Comparison of ENCODE assay signal across 16 cellular contexts in the genomic region with DNA sequence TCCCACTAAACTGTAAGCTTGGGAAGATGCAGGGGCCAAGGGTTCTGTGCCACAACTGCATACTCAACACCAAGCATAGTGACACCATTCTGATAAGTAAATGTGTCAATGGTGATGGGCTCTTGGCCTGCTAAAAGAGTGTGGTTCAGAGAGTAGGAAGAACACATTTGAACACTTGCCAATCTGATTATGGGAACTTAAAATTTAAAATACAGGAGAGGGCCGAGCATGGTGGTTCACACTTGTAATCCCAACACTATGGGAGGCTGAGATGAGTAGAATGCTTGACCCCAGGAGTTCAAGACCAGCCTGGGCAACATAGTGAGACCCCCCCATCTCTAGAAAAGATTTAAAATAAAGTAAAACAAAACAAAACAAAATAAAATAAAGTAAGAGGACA.
"Had no signal": no experiment of that assay in that cellular context is flagged by ENCODE, and none has a peak within 500 bp of the region (broad histone marks: within the 10 kb centered on the region; RNA-seq: fewer than 3 reads in every experiment).

No MANE protein-coding gene starts in this region.

- H3K9me3 ChIP-seq: adrenal gland, ovary, stomach, thoracic aorta had no signal

- H3K36me3 ChIP-seq: adrenal gland, neural progenitor cell, ovary, stomach, thoracic aorta had no signal

- H3K27me3 ChIP-seq: adrenal gland, neural progenitor cell, ovary, stomach had no signal

- FAIRE-seq: islet of Langerhans had no signal

- H3K27ac ChIP-seq: adrenal gland, neural progenitor cell, ovary, thoracic aorta had no signal

- H3K4me2 ChIP-seq: neural progenitor cell had no signal

- H3K27me3 Mint-ChIP-seq: activated CD4-positive, alpha-beta T cell treated with anti-CD3 and anti-CD28 coated beads, Interleukin-2, amount 10 ng/mL, durations not matched to agents 7 days and 5 days had no signal

- H3K9me3 Mint-ChIP-seq: activated CD4-positive, alpha-beta T cell treated with anti-CD3 and anti-CD28 coated beads, Interleukin-2, amount 10 ng/mL, durations not matched to agents 7 days and 5 days; neural progenitor cell had no signal

- H3K4me3 ChIP-seq: adrenal gland, neural progenitor cell, ovary, stomach, thoracic aorta had no signal

- H3K4me3 Mint-ChIP-seq: activated CD4-positive, alpha-beta T cell treated with anti-CD3 and anti-CD28 coated beads, Interleukin-2, amount 10 ng/mL, durations not matched to agents 7 days and 5 days; neural progenitor cell had no signal

- ATAC-seq: left lobe of liver had no signal

- H2AFZ ChIP-seq: neural progenitor cell had no signal

- H3K9ac ChIP-seq: neural progenitor cell had no signal

- H3K27ac Mint-ChIP-seq: activated CD4-positive, alpha-beta T cell treated with anti-CD3 and anti-CD28 coated beads, Interleukin-2, amount 10 ng/mL, durations not matched to agents 7 days and 5 days; neural progenitor cell had no signal

- DNase-seq: activated CD4-positive, alpha-beta T cell treated with anti-CD3 and anti-CD28 coated beads, Interleukin-2, amount 10 ng/mL, durations not matched to agents 7 days and 5 days; activated CD8-positive, alpha-beta memory T cell treated with anti-CD3 and anti-CD28 coated beads for 24 hours; activated naive CD4-positive, alpha-beta T cell treated with anti-CD3 and anti-CD28 coated beads, Interleukin-2, amount 50 U/mL, for 16 hours; adrenal gland; central memory CD4-positive, alpha-beta T cell; cortex of kidney; effector memory CD4-positive, alpha-beta T cell; mesenchymal stem cell; ovary; stimulated activated CD4-positive, alpha-beta T cell treated with anti-CD3 and anti-CD28 coated beads, Interleukin-4, amount 100 ng/mL, for 1 hour; stimulated activated CD8-positive, alpha-beta memory T cell treated with anti-CD3 and anti-CD28 coated beads, Interleukin-4, amount 100 ng/mL, for 48 hours; stomach had no signal
